ENCODE assay signal across 8 cellular contexts in genomic region chr15:47968593-47968992, GRCh38.
"Had no signal": no experiment of that assay in that cellular context is flagged by ENCODE, and none has a peak within 500 bp of the region (broad histone marks: within the 10 kb centered on the region; RNA-seq: fewer than 3 reads in every experiment).

No MANE protein-coding gene starts in this region.

- H3K4me3 ChIP-seq: GM23338, HAP-1 had no signal

- ATAC-seq: GM23338, HCT116, HepG2 had no signal

- H3K36me3 Mint-ChIP-seq: IgD-negative memory B cell had no signal

- H3K27ac ChIP-seq: HL-60 had no signal

- H3K27ac Mint-ChIP-seq: GM23338, HFFc6, IgD-negative memory B cell had no signal

- H3K9me3 Mint-ChIP-seq: GM23338, HFFc6, IgD-negative memory B cell had no signal

- H3K36me3 ChIP-seq: HAP-1 had no signal

- DNase-seq: H7, HFFc6 had no signal

- H3K9me3 ChIP-seq: HAP-1 had no signal

- H3K4me3 Mint-ChIP-seq: GM23338, HFFc6, IgD-negative memory B cell had no signal
